In the genomic region with DNA sequence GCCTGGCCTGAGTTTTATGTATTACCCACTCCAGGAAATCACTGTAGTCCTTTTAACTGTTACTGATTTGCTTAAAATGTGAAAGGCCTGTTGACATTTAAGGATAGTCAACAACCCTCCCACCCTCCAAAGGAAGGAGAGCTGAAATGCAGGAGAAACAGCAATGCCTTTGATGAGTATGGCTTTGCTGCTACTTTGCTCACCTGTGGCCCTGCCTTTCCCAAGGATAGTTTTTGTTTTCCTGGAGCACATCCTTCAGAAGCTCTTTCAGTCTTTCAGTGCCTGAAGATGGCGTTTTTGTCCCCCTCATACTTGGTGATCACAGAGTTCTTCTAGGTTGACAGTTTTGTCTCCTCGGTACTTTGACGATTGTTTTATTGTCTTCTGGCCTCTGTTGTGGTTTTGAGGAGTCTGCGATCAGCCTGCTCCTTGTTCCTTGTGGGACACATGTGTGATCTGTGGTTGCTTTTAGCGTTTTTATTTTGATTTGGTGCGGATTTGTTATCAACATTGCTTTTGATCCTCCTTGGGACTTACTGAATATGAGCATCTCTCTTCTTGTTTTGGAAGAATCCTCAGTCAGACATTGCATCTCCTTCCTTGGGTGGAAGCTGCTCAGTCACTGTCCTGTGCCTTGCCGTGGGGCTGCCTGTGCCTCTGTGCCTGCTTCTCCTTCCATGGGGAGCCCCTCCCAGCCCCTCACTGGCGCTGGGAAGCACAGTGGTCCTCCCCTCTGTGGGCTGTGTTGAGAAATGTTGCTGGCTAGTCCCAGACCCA, we compare ENCODE assay signal across 20 cellular contexts. TPM values are rescaled to one million over a fixed set of nuclear protein-coding genes. Genes with fewer than 3 reads are reported as not detected.
DNase-seq lines count a peak whose midpoint lies in the region; ATAC-seq and TF ChIP-seq lines count a peak whose summit lies in the region.
"Had no signal": no experiment of that assay in that cellular context is flagged by ENCODE, and none has a peak within 500 bp of the region (broad histone marks: within the 10 kb centered on the region; RNA-seq: fewer than 3 reads in every experiment).

No MANE protein-coding gene starts in this region.

- no peaks in the 10 kb centered on the region for H3K9me3 Mint-ChIP-seq in activated naive CD8-positive, alpha-beta T cell treated with anti-CD3 and anti-CD28 coated beads, Interleukin-2, amount 10 ng/mL, durations not matched to agents 7 days and 5 days
- H3K9me3 Mint-ChIP-seq in activated naive CD8-positive, alpha-beta T cell treated with anti-CD3 and anti-CD28 coated beads for 36 hours, result no peaks in the 10 kb centered on the region
- H3K9me3 Mint-ChIP-seq: activated B cell treated with CpG ODN at 0.5 μM for 24 hours; activated naive CD4-positive, alpha-beta T cell treated with anti-CD3 and anti-CD28 coated beads, Interleukin-2, amount 50 U/mL, for 24 hours; activated T-cell treated with anti-CD3 and anti-CD28 coated beads, Interleukin-2, amount 50 U/mL, for 4 hours; effector memory CD8-positive, alpha-beta T cell had no signal

- DNase-seq in activated naive CD8-positive, alpha-beta T cell treated with anti-CD3 and anti-CD28 coated beads, Interleukin-2, amount 10 ng/mL, durations not matched to agents 7 days and 5 days, result no peak
- no peak for DNase-seq in activated naive CD8-positive, alpha-beta T cell treated with anti-CD3 and anti-CD28 coated beads for 36 hours
- DNase-seq in RWPE2 (ENCODE audit: low spot score) (peak; percentile 61), lower lobe of right lung (peak; percentile 35), upper lobe of right lung (no peak), Peyer's patch (no peak), SHP77 treated with DMSO at 0.1 percent for 48 hours (lab: John Stamatoyannopoulos, UW) (no peak)
- no peak for DNase-seq in activated CD8-positive, alpha-beta memory T cell treated with anti-CD3 and anti-CD28 coated beads, Interleukin-2, amount 50 U/mL, for 48 hours
- DNase-seq: activated B cell treated with CpG ODN at 0.5 μM for 24 hours; activated T-cell treated with anti-CD3 and anti-CD28 coated beads, Interleukin-2, amount 50 U/mL, for 4 hours; effector memory CD8-positive, alpha-beta T cell; mammary epithelial cell; MM.1S; NCI-H146; T1000 had no signal

- H3K27me3 Mint-ChIP-seq in activated naive CD8-positive, alpha-beta T cell treated with anti-CD3 and anti-CD28 coated beads, Interleukin-2, amount 10 ng/mL, durations not matched to agents 7 days and 5 days, result no peaks in the 10 kb centered on the region
- H3K27me3 Mint-ChIP-seq in activated naive CD8-positive, alpha-beta T cell treated with anti-CD3 and anti-CD28 coated beads for 36 hours, result no peaks in the 10 kb centered on the region
- H3K27me3 Mint-ChIP-seq: activated B cell treated with CpG ODN at 0.5 μM for 24 hours; activated naive CD4-positive, alpha-beta T cell treated with anti-CD3 and anti-CD28 coated beads, Interleukin-2, amount 50 U/mL, for 24 hours; effector memory CD8-positive, alpha-beta T cell had no signal

- no peak overlapping the region for H3K4me3 ChIP-seq in RWPE2 (ENCODE audit: severe bottlenecking)
- H3K4me3 ChIP-seq in lower lobe of right lung, result no peak overlapping the region
- H3K4me3 ChIP-seq in upper lobe of right lung, result no peak overlapping the region
- no peak overlapping the region for H3K4me3 ChIP-seq in Peyer's patch
- H3K4me3 ChIP-seq: HAP-1, K562, upper lobe of left lung had no signal

- no peaks in the 10 kb centered on the region for H3K9me3 ChIP-seq in RWPE2 (ENCODE audit: severe bottlenecking)
- H3K9me3 ChIP-seq in lower lobe of right lung, result no peaks in the 10 kb centered on the region
- no peaks in the 10 kb centered on the region for H3K9me3 ChIP-seq in upper lobe of right lung
- no peaks in the 10 kb centered on the region for H3K9me3 ChIP-seq in Peyer's patch
- H3K9me3 ChIP-seq: HAP-1, upper lobe of left lung had no signal

- TF ChIP-seq CTCF in RWPE2 (IDR thresholded peaks at IDR 0.05; ENCODE audit: poor library complexity, severe bottlenecking) (no peak), lower lobe of right lung (IDR thresholded peaks at IDR 0.05) (no peak), upper lobe of right lung (IDR thresholded peaks at IDR 0.05) (no peak), Peyer's patch (IDR thresholded peaks at IDR 0.05) (no peak)

- ATAC-seq in activated naive CD8-positive, alpha-beta T cell treated with anti-CD3 and anti-CD28 coated beads, Interleukin-2, amount 10 ng/mL, durations not matched to agents 7 days and 5 days (ENCODE audit: low read depth), result no peak
- ATAC-seq in RWPE2 (ENCODE audit: low read depth) (no peak), lower lobe of right lung (no peak), upper lobe of right lung (no peak)
- ATAC-seq: activated T-cell treated with anti-CD3 and anti-CD28 coated beads, Interleukin-2, amount 50 U/mL, for 4 hours; effector memory CD8-positive, alpha-beta T cell; K562; right cardiac atrium had no signal

- H3K4me1 ChIP-seq in RWPE2 (ENCODE audit: insufficient read depth, poor library complexity, severe bottlenecking) (peaks cover 6% of the 10 kb centered on the region), lower lobe of right lung (peaks cover 55% of the 10 kb centered on the region), upper lobe of right lung (peaks cover 36% of the 10 kb centered on the region), Peyer's patch (peaks cover 0 to 6% (median 2%) of the 10 kb centered on the region in 4 donors)
- H3K4me1 ChIP-seq: HAP-1 had no signal

- H3K27ac ChIP-seq in RWPE2 (ENCODE audit: poor library complexity, severe bottlenecking), result no peak overlapping the region
- H3K27ac ChIP-seq in lower lobe of right lung, result peak overlapping the region; percentile 13
- peak overlapping the region; percentile 58 for H3K27ac ChIP-seq in upper lobe of right lung
- H3K27ac ChIP-seq in Peyer's patch, result no peak overlapping the region

- no peak overlapping the region for H3K27ac Mint-ChIP-seq in activated naive CD8-positive, alpha-beta T cell treated with anti-CD3 and anti-CD28 coated beads, Interleukin-2, amount 10 ng/mL, durations not matched to agents 7 days and 5 days
- no peak overlapping the region for H3K27ac Mint-ChIP-seq in activated naive CD8-positive, alpha-beta T cell treated with anti-CD3 and anti-CD28 coated beads for 36 hours
- H3K27ac Mint-ChIP-seq: activated B cell treated with CpG ODN at 0.5 μM for 24 hours; activated naive CD4-positive, alpha-beta T cell treated with anti-CD3 and anti-CD28 coated beads, Interleukin-2, amount 50 U/mL, for 24 hours had no signal

- H3K4me1 Mint-ChIP-seq in activated naive CD8-positive, alpha-beta T cell treated with anti-CD3 and anti-CD28 coated beads, Interleukin-2, amount 10 ng/mL, durations not matched to agents 7 days and 5 days, result peaks cover 15% of the 10 kb centered on the region
- peaks cover 29% of the 10 kb centered on the region for H3K4me1 Mint-ChIP-seq in activated naive CD8-positive, alpha-beta T cell treated with anti-CD3 and anti-CD28 coated beads for 36 hours

- H3K36me3 ChIP-seq in RWPE2 (ENCODE audit: low read depth) (no peaks in the 10 kb centered on the region), lower lobe of right lung (no peaks in the 10 kb centered on the region), upper lobe of right lung (no peaks in the 10 kb centered on the region), Peyer's patch (no peaks in the 10 kb centered on the region)
- H3K36me3 ChIP-seq: HAP-1, upper lobe of left lung had no signal

- no peaks in the 10 kb centered on the region for H3K27me3 ChIP-seq in RWPE2 (ENCODE audit: insufficient read depth, poor library complexity, severe bottlenecking)
- no peaks in the 10 kb centered on the region for H3K27me3 ChIP-seq in lower lobe of right lung (ENCODE audit: low read depth)
- H3K27me3 ChIP-seq in upper lobe of right lung, result no peaks in the 10 kb centered on the region
- H3K27me3 ChIP-seq in Peyer's patch, result no peaks in the 10 kb centered on the region
- H3K27me3 ChIP-seq: upper lobe of left lung had no signal

- TF ChIP-seq POLR2A in Peyer's patch (IDR thresholded peaks at IDR 0.05), result no peak

- peak overlapping the region; percentile 2 for H3K4me3 Mint-ChIP-seq in activated naive CD8-positive, alpha-beta T cell treated with anti-CD3 and anti-CD28 coated beads, Interleukin-2, amount 10 ng/mL, durations not matched to agents 7 days and 5 days
- no peak overlapping the region for H3K4me3 Mint-ChIP-seq in activated naive CD8-positive, alpha-beta T cell treated with anti-CD3 and anti-CD28 coated beads for 36 hours
- H3K4me3 Mint-ChIP-seq: activated B cell treated with CpG ODN at 0.5 μM for 24 hours; activated naive CD4-positive, alpha-beta T cell treated with anti-CD3 and anti-CD28 coated beads, Interleukin-2, amount 50 U/mL, for 24 hours; activated T-cell treated with anti-CD3 and anti-CD28 coated beads, Interleukin-2, amount 50 U/mL, for 4 hours; effector memory CD8-positive, alpha-beta T cell had no signal

- H3K36me3 Mint-ChIP-seq in activated naive CD8-positive, alpha-beta T cell treated with anti-CD3 and anti-CD28 coated beads, Interleukin-2, amount 10 ng/mL, durations not matched to agents 7 days and 5 days, result no peaks in the 10 kb centered on the region
- peaks cover 5% of the 10 kb centered on the region for H3K36me3 Mint-ChIP-seq in activated naive CD8-positive, alpha-beta T cell treated with anti-CD3 and anti-CD28 coated beads for 36 hours
- H3K36me3 Mint-ChIP-seq: activated naive CD4-positive, alpha-beta T cell treated with anti-CD3 and anti-CD28 coated beads, Interleukin-2, amount 50 U/mL, for 24 hours had no signal

- intact Hi-C loops in lower lobe of right lung (cut with DNase I) (no loop called here), upper lobe of right lung (cut with DNase I) (no loop called here)

- POLR2A ChIA-PET in activated naive CD8-positive, alpha-beta T cell treated with anti-CD3 and anti-CD28 coated beads, Interleukin-2, amount 10 ng/mL, durations not matched to agents 7 days and 5 days (lab: Charles Lee), result interaction anchor here (0.6 kb wide), 1 partner anchor 168 kb away, joined by 3 read pairs; no protein-coding TSS in a partner anchor

RNA-seq across cellular contexts. Expression of a gene that starts 17.2 kb away (rescaled TPM):
- 10 to 100 TPM; 51.6 to 54.7 TPM for total RNA-seq in activated naive CD8-positive, alpha-beta T cell treated with anti-CD3 and anti-CD28 coated beads, Interleukin-2, amount 10 ng/mL, durations not matched to agents 7 days and 5 days
- 10 to 100 TPM; 21.1 to 22.2 TPM for total RNA-seq in activated naive CD8-positive, alpha-beta T cell treated with anti-CD3 and anti-CD28 coated beads for 36 hours
- total RNA-seq in lower lobe of right lung, result 79.7 TPM
- total RNA-seq in upper lobe of right lung, result 86.6 TPM
- 100 to 1,000 TPM in 3 of 4 donors, 10 to 100 TPM in 1; 77.2 to 158 (median 126) TPM for total RNA-seq in Peyer's patch

RNA-seq across cellular contexts. Expression of a gene that starts 31.0 kb away (rescaled TPM):
- total RNA-seq in activated naive CD8-positive, alpha-beta T cell treated with anti-CD3 and anti-CD28 coated beads, Interleukin-2, amount 10 ng/mL, durations not matched to agents 7 days and 5 days, result 10 to 100 TPM; 49.5 to 50.4 TPM
- 10 to 100 TPM; 21.9 to 22.8 TPM for total RNA-seq in activated naive CD8-positive, alpha-beta T cell treated with anti-CD3 and anti-CD28 coated beads for 36 hours
- total RNA-seq in lower lobe of right lung (35.7 TPM), upper lobe of right lung (31.2 TPM), Peyer's patch (100 to 1,000 TPM in 1 of 4 donors, 10 to 100 TPM in 3; 40.8 to 112 (median 90.3) TPM)

Comparison
In these comparisons a context has a peak if more than half of its experiments do, and no peak if none do; other contexts are left out.
1. DNase-seq: peak in RWPE2 (single experiment) and lower lobe of right lung (single experiment); none in activated naive CD8-positive, alpha-beta T cell treated with anti-CD3 and anti-CD28 coated beads, Interleukin-2, amount 10 ng/mL, durations not matched to agents 7 days and 5 days (single experiment), activated naive CD8-positive, alpha-beta T cell treated with anti-CD3 and anti-CD28 coated beads for 36 hours (single experiment), upper lobe of right lung (single experiment), Peyer's patch (0 of 3), SHP77 treated with DMSO at 0.1 percent for 48 hours (single experiment) and activated CD8-positive, alpha-beta memory T cell treated with anti-CD3 and anti-CD28 coated beads, Interleukin-2, amount 50 U/mL, for 48 hours (single experiment).
2. H3K27ac ChIP-seq: peak in lower lobe of right lung (single experiment) and upper lobe of right lung (single experiment); none in RWPE2 (single experiment) and Peyer's patch (0 of 4).